Comparison of ENCODE assay signal across 9 cellular contexts in the genomic region with DNA sequence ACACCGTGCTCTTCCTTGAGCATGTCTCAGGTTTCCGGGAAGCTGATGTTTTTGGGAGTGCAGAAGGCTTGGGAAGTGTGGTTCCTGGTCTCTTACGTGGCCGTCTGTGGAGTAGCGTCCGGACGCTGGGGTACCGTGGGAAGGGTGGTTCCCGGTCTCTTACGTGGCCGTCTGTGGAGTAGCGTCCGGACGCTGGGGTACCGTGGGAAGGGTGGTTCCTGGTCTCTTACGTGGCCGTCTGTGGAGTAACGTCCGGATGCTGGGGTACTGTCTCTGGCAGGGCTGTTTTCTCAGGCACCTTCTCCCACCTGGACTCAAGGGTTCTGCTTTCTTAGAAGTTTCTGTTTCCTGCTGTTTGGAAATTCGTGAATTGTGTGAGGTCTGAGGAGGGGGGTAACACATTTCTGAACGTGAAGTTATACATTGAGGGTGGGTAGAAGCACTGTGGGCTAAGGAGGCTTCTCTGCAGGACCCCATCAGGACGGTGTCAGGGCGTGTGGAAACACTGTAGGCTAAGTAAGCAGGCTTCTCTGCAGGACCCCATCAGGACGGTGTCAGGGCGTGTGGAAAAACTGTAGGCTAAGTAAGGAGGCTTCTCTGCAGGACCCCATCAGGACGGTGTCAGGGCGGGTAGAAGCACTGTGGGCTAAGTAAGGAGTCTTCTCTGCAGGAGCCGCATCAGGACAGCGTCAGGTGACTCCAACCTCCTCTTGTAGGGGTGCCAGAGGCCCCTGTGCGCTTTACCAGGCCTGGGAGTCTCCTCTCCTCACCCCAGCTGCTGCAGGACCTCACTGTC. TPM values are rescaled to one million over a fixed set of nuclear protein-coding genes. Genes with fewer than 3 reads are reported as not detected.
DNase-seq lines count a peak whose midpoint lies in the region; ATAC-seq, FAIRE-seq and TF ChIP-seq lines count a peak whose summit lies in the region.
"Had no signal": no experiment of that assay in that cellular context is flagged by ENCODE, and none has a peak within 500 bp of the region (broad histone marks: within the 10 kb centered on the region; RNA-seq: fewer than 3 reads in every experiment).

No MANE protein-coding gene starts in this region.

- peaks cover 51 to 56% of the 10 kb centered on the region in 2 experiments for H3K4me1 ChIP-seq in K562 (replicated peaks in 1 of 2; ENCODE audit: control insufficient read depth in 2 of 2, insufficient read depth in 2 of 2, low read length in 2 of 2)
- H3K4me1 ChIP-seq in muscle layer of colon (ENCODE audit: insufficient read depth, low read length) = peaks cover 33% of the 10 kb centered on the region
- peaks cover 27% of the 10 kb centered on the region for H3K4me1 ChIP-seq in thymus (ENCODE audit: control insufficient read depth, insufficient read depth, low read length)

- no peak overlapping the region; the same call in 1 of the 2 replicates for H3K4me3 ChIP-seq in K562
- H3K4me3 ChIP-seq in muscle layer of colon (ENCODE audit: low read depth in 1 of 2, low read length in 2 of 2) = peak overlapping the region in 1 of 2 donors; percentile 11
- H3K4me3 ChIP-seq in thymus (ENCODE audit: low read length) = no peak overlapping the region

- H3K36me3 ChIP-seq in K562 (ENCODE audit: control insufficient read depth, insufficient read depth, low read length) (no peaks in the 10 kb centered on the region), muscle layer of colon (ENCODE audit: insufficient read depth, low read length) (no peaks in the 10 kb centered on the region), thymus (ENCODE audit: control insufficient read depth, insufficient read depth) (no peaks in the 10 kb centered on the region)

- H4K20me1 ChIP-seq in K562 (replicated peaks; ENCODE audit: control insufficient read depth, insufficient read depth, low read length) = no peaks in the 10 kb centered on the region

- no peak for DNase-seq in activated CD4-positive, alpha-beta T cell treated with anti-CD3 and anti-CD28 coated beads, Interleukin-2, amount 10 ng/mL, durations not matched to agents 24 days and 14 days
- no peak for DNase-seq in activated CD4-positive, alpha-beta T cell treated with anti-CD3 and anti-CD28 coated beads for 48 hours
- DNase-seq in K562 (ENCODE audit: extremely low read depth in 1 of 4, low spot score in 3 of 4) (peak in 1 of 4 experiments; percentile 3), D721Med (ENCODE audit: insufficient read length, low spot score) (no peak), 8988T (no peak), DMS53 treated with DMSO at 0.1 percent for 48 hours (lab: John Stamatoyannopoulos, UW; ENCODE audit: unreplicated experiment) (no peak)
- DNase-seq: NCI-H2171 had no signal

- no peak for TF ChIP-seq EP300 in K562 (IDR thresholded peaks at IDR 0.05; ENCODE audit: low read length)

- H3K4me1 Mint-ChIP-seq in activated CD4-positive, alpha-beta T cell treated with anti-CD3 and anti-CD28 coated beads, Interleukin-2, amount 10 ng/mL, durations not matched to agents 24 days and 14 days = peaks cover 49% of the 10 kb centered on the region

- H3K27ac ChIP-seq in K562 (ENCODE audit: extremely low read depth, low read depth, low read length) = peak overlapping the region; percentile 88
- H3K27ac ChIP-seq in muscle layer of colon (ENCODE audit: low read depth, low read length) = peak overlapping the region; percentile 86
- peak overlapping the region; percentile 94 for H3K27ac ChIP-seq in thymus (ENCODE audit: low read depth)

- no peaks in the 10 kb centered on the region for H3K9me1 ChIP-seq in K562 (ENCODE audit: control insufficient read depth, insufficient read depth, low read length)

- TF ChIP-seq CTCF in K562 (IDR thresholded peaks at IDR 0.05 in 2 of 3, conservative IDR thresholded peaks at IDR 0.05 in 1 of 3; ENCODE audit: insufficient read depth in 2 of 3, low read depth in 1 of 3, low read length in 3 of 3) (no peak), D721Med (IDR thresholded peaks at IDR 0.05; ENCODE audit: insufficient read depth, missing control alignments) (no peak)

- CTCF ChIA-PET in K562 (lab: Yijun Ruan, JAX; ENCODE audit: low intra/inter-chr PET ratio) = no interaction called here

- in situ Hi-C loops in K562 (cut with MboI) = no loop called here

- H3K9ac ChIP-seq in K562 (ENCODE audit: insufficient read depth in 1 of 2, low read depth in 2 of 2, low read length in 2 of 2) (peak overlapping the region; percentile 61 to 93), muscle layer of colon (ENCODE audit: low read length) (peak overlapping the region; percentile 55)

- H3K27ac Mint-ChIP-seq in activated CD4-positive, alpha-beta T cell treated with anti-CD3 and anti-CD28 coated beads, Interleukin-2, amount 10 ng/mL, durations not matched to agents 24 days and 14 days = peak overlapping the region; percentile 96

- peaks cover 29% of the 10 kb centered on the region for H3K79me2 ChIP-seq in K562 (ENCODE audit: control insufficient read depth, insufficient read depth, low read length)

- H3K27me3 ChIP-seq in K562 (ENCODE audit: control insufficient read depth in 2 of 2, insufficient read depth in 2 of 2, low read length in 2 of 2) (no peaks in the 10 kb centered on the region), muscle layer of colon (ENCODE audit: control insufficient read depth in 1 of 2, insufficient read depth in 2 of 2, low read length in 2 of 2) (no peaks in the 10 kb centered on the region), thymus (ENCODE audit: control insufficient read depth, insufficient read depth) (no peaks in the 10 kb centered on the region)

- no peaks in the 10 kb centered on the region for H3K9me3 Mint-ChIP-seq in activated CD4-positive, alpha-beta T cell treated with anti-CD3 and anti-CD28 coated beads, Interleukin-2, amount 10 ng/mL, durations not matched to agents 24 days and 14 days

- POLR2A ChIA-PET in K562 (lab: Yijun Ruan, JAX) = interaction anchor here (0.6 to 1.6 kb wide), 3 partner anchors 9 to 23 kb away, joined by 3 to 5 read pairs (median 3); no protein-coding TSS in a partner anchor

- intact Hi-C loops in activated CD4-positive, alpha-beta T cell treated with anti-CD3 and anti-CD28 coated beads, Interleukin-2, amount 10 ng/mL, durations not matched to agents 24 days and 14 days (cut with micrococcal nuclease) = loop anchor here (2.0 kb wide), 1 partner anchor 13 kb away; no protein-coding TSS in a partner anchor
- intact Hi-C loops in K562 (cut with micrococcal nuclease) = no loop called here

- H2AFZ ChIP-seq in K562 (ENCODE audit: low read depth, low read length) = peak overlapping the region; percentile 6; the same call in 1 of the 2 replicates

- H3K36me3 Mint-ChIP-seq in activated CD4-positive, alpha-beta T cell treated with anti-CD3 and anti-CD28 coated beads, Interleukin-2, amount 10 ng/mL, durations not matched to agents 24 days and 14 days (ENCODE audit: low read depth) = peaks cover 3% of the 10 kb centered on the region

- H3K27me3 Mint-ChIP-seq in activated CD4-positive, alpha-beta T cell treated with anti-CD3 and anti-CD28 coated beads, Interleukin-2, amount 10 ng/mL, durations not matched to agents 24 days and 14 days = no peaks in the 10 kb centered on the region

- peak overlapping the region; percentile 77; the same call in 1 of the 2 replicates for H3K4me2 ChIP-seq in K562 (ENCODE audit: insufficient read depth, low read length)

- no peak for TF ChIP-seq RAD21 in K562 (CRISPR knock-in tag; conservative IDR thresholded peaks at IDR 0.05 in 1 of 2, IDR thresholded peaks at IDR 0.05 in 1 of 2)

- no peak for TF ChIP-seq POLR2A in K562 (conservative IDR thresholded peaks at IDR 0.05)

- no TSS peak for BruUV-seq in K562 (replicated peaks; lab: Mats Ljungman, UMichigan)

- H3K9me3 ChIP-seq in K562 (replicated peaks; ENCODE audit: control insufficient read depth, insufficient read depth, low read depth, low read length) (no peaks in the 10 kb centered on the region), muscle layer of colon (ENCODE audit: low read length) (no peaks in the 10 kb centered on the region), thymus (ENCODE audit: control insufficient read depth) (no peaks in the 10 kb centered on the region)

- peak; percentile 2 for ATAC-seq in K562

- WGBS in K562 (ENCODE audit: insufficient coverage, low coverage, missing lambda C conversion rate) = 71% methylated on average over 29 of the region's 30 CpGs
- 88% methylated on average over 30 of the region's 30 CpGs for WGBS in thymus

- FAIRE-seq in K562 (lab: Jason Lieb, UNC) = no peak
- FAIRE-seq in D721Med (lab: Jason Lieb, UNC) = no peak

- peak overlapping the region; percentile 79 for H3K4me3 Mint-ChIP-seq in activated CD4-positive, alpha-beta T cell treated with anti-CD3 and anti-CD28 coated beads, Interleukin-2, amount 10 ng/mL, durations not matched to agents 24 days and 14 days

RNA-seq across cellular contexts. Expression of a gene that starts 5.3 kb away (rescaled TPM):
- total RNA-seq in activated CD4-positive, alpha-beta T cell treated with anti-CD3 and anti-CD28 coated beads, Interleukin-2, amount 10 ng/mL, durations not matched to agents 24 days and 14 days = 5.0 and 6.0 TPM in 2 replicates
- 6.0 and 26.3 TPM in 2 replicates for total RNA-seq in K562 (2011; cell fraction: chromatin; rRNA removed; ENCODE audit: low replicate concordance)
- 38.8 and 53.5 TPM in 2 replicates for total RNA-seq in K562 (2011; cell fraction: nucleolus; rRNA removed)
- total RNA-seq in K562 (2011; cell fraction: nucleoplasm; rRNA removed) = 31.1 and 36.4 TPM in 2 replicates
- total RNA-seq in K562 (2014; rRNA removed) = 49.6 and 70.6 TPM in 2 replicates
- 41.0 and 51.5 TPM in 2 replicates for total RNA-seq in K562 (2014; rRNA removed; fragmentation: Illumina TruSeq; extraction: Trizol)
- 155 and 161 TPM in 2 replicates for total RNA-seq in K562 (2015; rRNA removed; fragmentation: Illumina TruSeq; extraction: Trizol)
- 163 and 164 TPM in 2 replicates for total RNA-seq in K562 (2021)
- 22.7 and 77.6 TPM in 2 replicates for polyA plus RNA-seq in K562 (2011; rRNA removed)
- polyA plus RNA-seq in K562 (2011; cell fraction: cytosol; rRNA removed) = 128 TPM in 2 replicates
- polyA plus RNA-seq in K562 (2011; cell fraction: nucleus; rRNA removed) = 28.0 and 34.2 TPM in 2 replicates
- polyA plus RNA-seq in K562 (2012) = 478 and 481 TPM in 2 replicates
- polyA plus RNA-seq in K562 (2014; fragmentation: Illumina TruSeq; extraction: Trizol) = 242 and 297 TPM in 2 replicates
- polyA plus RNA-seq in K562 (2014; fragmentation: Nextera tagmentation; extraction: Ambion mirVana) = 100 to 1,000 TPM; 452 to 461 TPM
- 77.7 and 150 TPM in 2 replicates for polyA plus RNA-seq in K562 (2014; rRNA removed)
- polyA minus RNA-seq in K562 (2011; rRNA and poly(A)+ RNA removed) = 19.8 and 26.3 TPM in 2 replicates
- polyA minus RNA-seq in K562 (2011; cell fraction: cytosol; rRNA and poly(A)+ RNA removed) = 49.6 and 95.7 TPM in 2 replicates
- polyA minus RNA-seq in K562 (2011; cell fraction: nucleus; rRNA and poly(A)+ RNA removed) = 6.9 and 19.4 TPM in 2 replicates
- 636 TPM for polyA plus RNA-seq in thymus

RNA-seq across cellular contexts. Expression of a gene that starts 12.2 kb away (rescaled TPM):
- 241 and 256 TPM in 2 replicates for total RNA-seq in activated CD4-positive, alpha-beta T cell treated with anti-CD3 and anti-CD28 coated beads, Interleukin-2, amount 10 ng/mL, durations not matched to agents 24 days and 14 days
- total RNA-seq in K562 (2011; cell fraction: chromatin; rRNA removed; ENCODE audit: low replicate concordance) = 394 and 929 TPM in 2 replicates
- total RNA-seq in K562 (2011; cell fraction: nucleolus; rRNA removed) = 1,445 and 1,483 TPM in 2 replicates
- total RNA-seq in K562 (2011; cell fraction: nucleoplasm; rRNA removed) = 1,061 and 1,262 TPM in 2 replicates
- 793 and 818 TPM in 2 replicates for total RNA-seq in K562 (2014; rRNA removed)
- 572 and 787 TPM in 2 replicates for total RNA-seq in K562 (2014; rRNA removed; fragmentation: Illumina TruSeq; extraction: Trizol)
- total RNA-seq in K562 (2015; rRNA removed; fragmentation: Illumina TruSeq; extraction: Trizol) = 979 and 985 TPM in 2 replicates
- 691 and 717 TPM in 2 replicates for total RNA-seq in K562 (2021)
- 900 and 1,311 TPM in 2 replicates for polyA plus RNA-seq in K562 (2011; rRNA removed)
- polyA plus RNA-seq in K562 (2011; cell fraction: cytosol; rRNA removed) = 2,724 and 2,737 TPM in 2 replicates
- 780 and 1,049 TPM in 2 replicates for polyA plus RNA-seq in K562 (2011; cell fraction: nucleus; rRNA removed)
- polyA plus RNA-seq in K562 (2012) = 1,084 and 1,212 TPM in 2 replicates
- 1,966 and 1,984 TPM in 2 replicates for polyA plus RNA-seq in K562 (2014; fragmentation: Illumina TruSeq; extraction: Trizol)
- 1,000 to 10,000 TPM; 4,252 to 5,579 TPM for polyA plus RNA-seq in K562 (2014; fragmentation: Nextera tagmentation; extraction: Ambion mirVana)
- 974 and 999 TPM in 2 replicates for polyA plus RNA-seq in K562 (2014; rRNA removed)
- 752 and 801 TPM in 2 replicates for polyA minus RNA-seq in K562 (2011; rRNA and poly(A)+ RNA removed)
- polyA minus RNA-seq in K562 (2011; cell fraction: cytosol; rRNA and poly(A)+ RNA removed) = 577 and 662 TPM in 2 replicates
- polyA minus RNA-seq in K562 (2011; cell fraction: nucleus; rRNA and poly(A)+ RNA removed) = 139 and 266 TPM in 2 replicates
- 463 TPM for polyA plus RNA-seq in thymus

RNA-seq across cellular contexts. Expression of a gene that starts 18.4 kb away (rescaled TPM):
- total RNA-seq in activated CD4-positive, alpha-beta T cell treated with anti-CD3 and anti-CD28 coated beads, Interleukin-2, amount 10 ng/mL, durations not matched to agents 24 days and 14 days = 659 and 674 TPM in 2 replicates
- 6.5 and 20.8 TPM in 2 replicates for total RNA-seq in K562 (2011; cell fraction: chromatin; rRNA removed; ENCODE audit: low replicate concordance)
- 47.0 and 138 TPM in 2 replicates for total RNA-seq in K562 (2011; cell fraction: nucleolus; rRNA removed)
- total RNA-seq in K562 (2011; cell fraction: nucleoplasm; rRNA removed) = 31.5 and 44.9 TPM in 2 replicates
- total RNA-seq in K562 (2014; rRNA removed) (52.8 and 187 TPM in 2 replicates), K562 (2014; rRNA removed; fragmentation: Illumina TruSeq; extraction: Trizol) (137 and 145 TPM in 2 replicates), K562 (2015; rRNA removed; fragmentation: Illumina TruSeq; extraction: Trizol) (290 and 356 TPM in 2 replicates), K562 (2021) (693 and 698 TPM in 2 replicates)
- polyA plus RNA-seq in K562 (2011; rRNA removed) (205 and 655 TPM in 2 replicates), K562 (2014; fragmentation: Illumina TruSeq; extraction: Trizol) (472 and 547 TPM in 2 replicates), K562 (2014; fragmentation: Nextera tagmentation; extraction: Ambion mirVana) (1,000 to 10,000 TPM; 3,629 to 4,872 TPM), K562 (2014; rRNA removed) (255 and 328 TPM in 2 replicates), thymus (467 TPM)
- 600 and 1,150 TPM in 2 replicates for polyA plus RNA-seq in K562 (2011; cell fraction: cytosol; rRNA removed)
- polyA plus RNA-seq in K562 (2011; cell fraction: nucleus; rRNA removed) = 59.9 and 198 TPM in 2 replicates
- polyA plus RNA-seq in K562 (2012) = 488 and 506 TPM in 2 replicates
- polyA minus RNA-seq in K562 (2011; rRNA and poly(A)+ RNA removed) = 69.9 and 190 TPM in 2 replicates
- 143 and 401 TPM in 2 replicates for polyA minus RNA-seq in K562 (2011; cell fraction: cytosol; rRNA and poly(A)+ RNA removed)
- 14.8 and 71.3 TPM in 2 replicates for polyA minus RNA-seq in K562 (2011; cell fraction: nucleus; rRNA and poly(A)+ RNA removed)

RNA-seq across cellular contexts. Expression of a gene that starts 26.7 kb away (rescaled TPM):
- total RNA-seq in activated CD4-positive, alpha-beta T cell treated with anti-CD3 and anti-CD28 coated beads, Interleukin-2, amount 10 ng/mL, durations not matched to agents 24 days and 14 days = not detected in 2 replicates
- total RNA-seq in K562 (2011; cell fraction: chromatin; rRNA removed; ENCODE audit: low replicate concordance) = not detected in 2 replicates
- not detected in 2 replicates for total RNA-seq in K562 (2011; cell fraction: nucleolus; rRNA removed)
- not detected in 2 replicates for total RNA-seq in K562 (2011; cell fraction: nucleoplasm; rRNA removed)
- total RNA-seq in K562 (2014; rRNA removed) (not detected in 2 replicates), K562 (2014; rRNA removed; fragmentation: Illumina TruSeq; extraction: Trizol) (not detected in 2 replicates), K562 (2015; rRNA removed; fragmentation: Illumina TruSeq; extraction: Trizol) (not detected in 2 replicates), K562 (2021) (not detected in 2 replicates)
- polyA plus RNA-seq in K562 (2011; rRNA removed) (not detected in 2 replicates), K562 (2014; fragmentation: Illumina TruSeq; extraction: Trizol) (not detected in 2 replicates), K562 (2014; fragmentation: Nextera tagmentation; extraction: Ambion mirVana) (not detected), K562 (2014; rRNA removed) (0.19 TPM in 1 of 2 replicates, not detected in the other), thymus (0.25 TPM)
- not detected in 2 replicates for polyA plus RNA-seq in K562 (2011; cell fraction: cytosol; rRNA removed)
- polyA plus RNA-seq in K562 (2011; cell fraction: nucleus; rRNA removed) = not detected in 2 replicates
- polyA plus RNA-seq in K562 (2012) = not detected in 2 replicates
- polyA minus RNA-seq in K562 (2011; rRNA and poly(A)+ RNA removed) = not detected in 2 replicates
- polyA minus RNA-seq in K562 (2011; cell fraction: cytosol; rRNA and poly(A)+ RNA removed) = not detected in 2 replicates
- polyA minus RNA-seq in K562 (2011; cell fraction: nucleus; rRNA and poly(A)+ RNA removed) = not detected in 2 replicates

RNA-seq across cellular contexts. Expression of a gene that starts 37.1 kb away (rescaled TPM):
- 136 and 142 TPM in 2 replicates for total RNA-seq in activated CD4-positive, alpha-beta T cell treated with anti-CD3 and anti-CD28 coated beads, Interleukin-2, amount 10 ng/mL, durations not matched to agents 24 days and 14 days
- 121 and 331 TPM in 2 replicates for total RNA-seq in K562 (2011; cell fraction: chromatin; rRNA removed; ENCODE audit: low replicate concordance)
- total RNA-seq in K562 (2011; cell fraction: nucleolus; rRNA removed) = 233 and 250 TPM in 2 replicates
- 139 and 152 TPM in 2 replicates for total RNA-seq in K562 (2011; cell fraction: nucleoplasm; rRNA removed)
- total RNA-seq in K562 (2014; rRNA removed) (25.7 and 34.3 TPM in 2 replicates), K562 (2014; rRNA removed; fragmentation: Illumina TruSeq; extraction: Trizol) (3.3 and 5.1 TPM in 2 replicates), K562 (2015; rRNA removed; fragmentation: Illumina TruSeq; extraction: Trizol) (13.8 and 15.2 TPM in 2 replicates), K562 (2021) (55.9 and 73.1 TPM in 2 replicates)
- polyA plus RNA-seq in K562 (2011; rRNA removed) (18.1 and 48.0 TPM in 2 replicates), K562 (2014; fragmentation: Illumina TruSeq; extraction: Trizol) (18.3 and 23.2 TPM in 2 replicates), K562 (2014; fragmentation: Nextera tagmentation; extraction: Ambion mirVana) (under 1 TPM; 0.38 to 0.84 TPM), K562 (2014; rRNA removed) (74.2 and 85.1 TPM in 2 replicates), thymus (900 TPM)
- polyA plus RNA-seq in K562 (2011; cell fraction: cytosol; rRNA removed) = 11.1 and 18.3 TPM in 2 replicates
- 636 and 650 TPM in 2 replicates for polyA plus RNA-seq in K562 (2011; cell fraction: nucleus; rRNA removed)
- 54.9 and 131 TPM in 2 replicates for polyA plus RNA-seq in K562 (2012)
- 2.3 TPM in 2 replicates for polyA minus RNA-seq in K562 (2011; rRNA and poly(A)+ RNA removed)
- polyA minus RNA-seq in K562 (2011; cell fraction: cytosol; rRNA and poly(A)+ RNA removed) = 4.9 and 8.6 TPM in 2 replicates
- polyA minus RNA-seq in K562 (2011; cell fraction: nucleus; rRNA and poly(A)+ RNA removed) = 43.4 and 50.0 TPM in 2 replicates
